17 cellular contexts compared by ENCODE assay signal in the genomic region with DNA sequence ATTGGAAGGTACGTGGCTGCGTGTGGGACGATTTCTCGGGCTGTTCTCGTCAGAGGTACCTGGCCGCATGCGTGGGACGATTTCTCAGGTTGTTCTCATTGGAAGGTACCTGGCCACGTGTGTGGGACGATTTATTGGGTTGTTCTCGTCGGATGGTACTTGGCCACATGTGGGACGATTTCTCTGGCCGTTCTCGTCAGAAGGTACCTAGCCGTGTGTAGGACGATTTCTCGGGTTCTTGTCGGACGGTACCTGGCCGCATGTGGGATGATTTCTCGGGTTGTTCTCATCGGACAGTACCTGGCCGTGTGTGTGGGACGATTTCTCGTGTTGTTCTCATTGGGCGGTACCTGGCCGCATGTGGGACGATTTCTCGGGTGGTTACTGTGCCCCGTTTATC. TPM values are rescaled to one million over a fixed set of nuclear protein-coding genes. Genes with fewer than 3 reads are reported as not detected.
DNase-seq lines count a peak whose midpoint lies in the region; ATAC-seq and TF ChIP-seq lines count a peak whose summit lies in the region.
"Had no signal": no experiment of that assay in that cellular context is flagged by ENCODE, and none has a peak within 500 bp of the region (broad histone marks: within the 10 kb centered on the region; RNA-seq: fewer than 3 reads in every experiment).

No MANE protein-coding gene starts in this region.

- no peak overlapping the region for H4K8ac ChIP-seq in IMR-90 (ENCODE audit: low read depth in 2 of 2, low read length in 2 of 2)

- H3K4me1 ChIP-seq in left ventricle myocardium inferior (no peaks in the 10 kb centered on the region), IMR-90 (ENCODE audit: control insufficient read depth, insufficient read depth, low read length) (no peaks in the 10 kb centered on the region), neural progenitor cell (no peaks in the 10 kb centered on the region)

- in situ Hi-C loops in IMR-90 (cut with MboI; ENCODE audit: low sequenced_read_pairs) = no loop called here

- H3K4me3 Mint-ChIP-seq in neural progenitor cell = peak overlapping the region; percentile 31
- H3K4me3 Mint-ChIP-seq: CD8-positive, alpha-beta memory T cell; GM23338 had no signal

- H2BK120ac ChIP-seq in IMR-90 (ENCODE audit: low read depth, low read length) = no peak overlapping the region

- H3K18ac ChIP-seq in IMR-90 (ENCODE audit: low read depth, low read length) = no peak overlapping the region

- no peaks in the 10 kb centered on the region for H4K20me1 ChIP-seq in IMR-90 (ENCODE audit: insufficient read depth, low read length)
- H4K20me1 ChIP-seq in neural progenitor cell (ENCODE audit: low read depth) = no peaks in the 10 kb centered on the region

- H3K79me1 ChIP-seq in IMR-90 (ENCODE audit: low read depth in 1 of 2, low read length in 2 of 2) = no peaks in the 10 kb centered on the region

- H3K27ac ChIP-seq in left ventricle myocardium inferior (replicated peaks) (no peak overlapping the region), IMR-90 (ENCODE audit: insufficient read depth, low read length) (no peak overlapping the region), neural progenitor cell (no peak overlapping the region)
- H3K27ac ChIP-seq: 22Rv1 had no signal

- WGBS in IMR-90 (ENCODE audit: extremely low coverage in 2 of 2, insufficient read length in 1 of 2), 2 experiments = 95% methylated on average over 18 of the region's 31 CpGs; no CpG with 5 or more reads in 1 of the 2 experiments

- H2BK5ac ChIP-seq in IMR-90 (ENCODE audit: low read depth, low read length, poor library complexity, severe bottlenecking) = no peak overlapping the region

- H3K9me3 ChIP-seq in left ventricle myocardium inferior (replicated peaks) (no peaks in the 10 kb centered on the region), IMR-90 (ENCODE audit: control insufficient read depth, insufficient read depth, low read length) (peaks cover 42% of the 10 kb centered on the region), neural progenitor cell (ENCODE audit: low read depth) (no peaks in the 10 kb centered on the region)

- TF ChIP-seq RAD21 in IMR-90 (IDR thresholded peaks at IDR 0.05; ENCODE audit: low read length) = no peak

- H3K27me3 ChIP-seq in left ventricle myocardium inferior (ENCODE audit: low read depth) (peaks cover 14% of the 10 kb centered on the region), IMR-90 (ENCODE audit: control insufficient read depth, insufficient read depth, low read length) (no peaks in the 10 kb centered on the region), neural progenitor cell (no peaks in the 10 kb centered on the region)

- H3K36me3 Mint-ChIP-seq in neural progenitor cell = peaks cover 16% of the 10 kb centered on the region
- H3K36me3 Mint-ChIP-seq: CD8-positive, alpha-beta memory T cell had no signal

- H3K9ac ChIP-seq in IMR-90 (ENCODE audit: low read depth, low read length) (no peak overlapping the region), neural progenitor cell (no peak overlapping the region)

- peaks cover 4% of the 10 kb centered on the region for H3K4me1 Mint-ChIP-seq in neural progenitor cell
- H3K4me1 Mint-ChIP-seq: CD8-positive, alpha-beta memory T cell; GM23338 had no signal

- H3K9me1 ChIP-seq in IMR-90 (ENCODE audit: insufficient read depth, low read length) = no peaks in the 10 kb centered on the region

- H3K79me2 ChIP-seq in neural progenitor cell (ENCODE audit: low read depth) = no peaks in the 10 kb centered on the region

- H3K4ac ChIP-seq in IMR-90 (ENCODE audit: low read depth, low read length) = no peak overlapping the region

- H3K27me3 Mint-ChIP-seq in neural progenitor cell (ENCODE audit: insufficient read depth, low read depth) = peaks cover 6% of the 10 kb centered on the region
- H3K27me3 Mint-ChIP-seq: CD8-positive, alpha-beta memory T cell had no signal

- no TSS peak for BruUV-seq in IMR-90 (replicated peaks; lab: Mats Ljungman, UMichigan)

- no peak for ATAC-seq in Right ventricle myocardium inferior
- no peak for ATAC-seq in IMR-90 (ENCODE audit: low read depth)
- ATAC-seq in GM19023 (IDR thresholded peaks at IDR 0.05; ENCODE audit: unreplicated experiment) = no peak
- no peak for ATAC-seq in GM18868 (IDR thresholded peaks at IDR 0.05; ENCODE audit: unreplicated experiment)
- ATAC-seq: GM12878, GM23338 had no signal

- peak; percentile 31 for DNase-seq in Right ventricle myocardium inferior (ENCODE audit: missing footprints)
- no peak for DNase-seq in left ventricle myocardium inferior
- no peak for DNase-seq in IMR-90
- no peak for DNase-seq in neural progenitor cell (ENCODE audit: low spot score)
- DNase-seq in NCI-H1105 treated with DMSO at 0.1 percent for 48 hours (lab: John Stamatoyannopoulos, UW) = no peak
- DNase-seq: CD8-positive, alpha-beta memory T cell; DMS 273 treated with DMSO at 0.1 percent for 48 hours; DMS79; H7 had no signal

- CTCF ChIA-PET in IMR-90 (lab: Yijun Ruan, JAX) = no interaction called here

- H4K5ac ChIP-seq in IMR-90 (ENCODE audit: low read depth, low read length) = no peak overlapping the region

- POLR2A ChIA-PET in IMR-90 (lab: Charles Lee; ENCODE audit: unreplicated experiment) = no interaction called here

- H3F3A ChIP-seq in neural progenitor cell (ENCODE audit: low read depth) = peaks cover 3% of the 10 kb centered on the region

- no peak overlapping the region for H3K4me2 ChIP-seq in IMR-90 (ENCODE audit: low read depth, low read length)
- no peak overlapping the region for H3K4me2 ChIP-seq in neural progenitor cell
- H3K4me2 ChIP-seq: GM23338 had no signal

- H3K9me3 Mint-ChIP-seq in neural progenitor cell = peaks cover 45% of the 10 kb centered on the region
- H3K9me3 Mint-ChIP-seq: CD8-positive, alpha-beta memory T cell had no signal

- no peak overlapping the region for H3K27ac Mint-ChIP-seq in neural progenitor cell
- H3K27ac Mint-ChIP-seq: CD8-positive, alpha-beta memory T cell; GM23338 had no signal

- no peak overlapping the region for H3K4me3 ChIP-seq in left ventricle myocardium inferior
- H3K4me3 ChIP-seq in IMR-90 (ENCODE audit: insufficient read depth, low read depth, low read length) = no peak overlapping the region
- no peak overlapping the region for H3K4me3 ChIP-seq in neural progenitor cell
- H3K4me3 ChIP-seq: GM12878, GM23338 had no signal

- no peak overlapping the region for H3K23ac ChIP-seq in IMR-90 (ENCODE audit: low read depth, low read length)

- H3K14ac ChIP-seq in IMR-90 (replicated peaks; ENCODE audit: low read depth, low read length) = no peak overlapping the region

- no peak overlapping the region for H4K91ac ChIP-seq in IMR-90 (ENCODE audit: insufficient read depth, low read depth, low read length)

- no peak overlapping the region for H2BK15ac ChIP-seq in IMR-90 (ENCODE audit: low read depth, low read length)

- H3K56ac ChIP-seq in IMR-90 (ENCODE audit: extremely low read depth, insufficient read depth, low read length) = no peak overlapping the region

- dilution Hi-C loops in IMR-90 (cut with HindIII; ENCODE audit: low sequenced_read_pairs, unreplicated experiment) = no loop called here

- no peak overlapping the region for H2BK20ac ChIP-seq in IMR-90 (ENCODE audit: low read depth, low read length)

- no peak overlapping the region for H2AK5ac ChIP-seq in IMR-90 (ENCODE audit: low read depth, low read length)

- TF ChIP-seq CTCF in left ventricle myocardium inferior (IDR thresholded peaks at IDR 0.05; ENCODE audit: borderline replicate concordance) = no peak
- no peak for TF ChIP-seq CTCF in IMR-90 (conservative IDR thresholded peaks at IDR 0.05; ENCODE audit: low read depth, low read length)
- TF ChIP-seq CTCF in neural progenitor cell (IDR thresholded peaks at IDR 0.05) = no peak

- H3K36me3 ChIP-seq in left ventricle myocardium inferior (no peaks in the 10 kb centered on the region), IMR-90 (ENCODE audit: control insufficient read depth, insufficient read depth, low read length) (no peaks in the 10 kb centered on the region), neural progenitor cell (no peaks in the 10 kb centered on the region)

- no peak for TF ChIP-seq POLR2A in IMR-90 (IDR thresholded peaks at IDR 0.05; ENCODE audit: low read depth, low read length)

- intact Hi-C loops in Right ventricle myocardium inferior (cut with DNase I) (no loop called here), left ventricle myocardium inferior (cut with micrococcal nuclease) (no loop called here), IMR-90 (cut with micrococcal nuclease) (no loop called here)

- no peak overlapping the region for H2AFZ ChIP-seq in IMR-90 (replicated peaks; ENCODE audit: low read length, poor library complexity)
- no peak overlapping the region for H2AFZ ChIP-seq in neural progenitor cell (replicated peaks)
- H2AFZ ChIP-seq: GM23338 had no signal

- peak overlapping the region; percentile 24 for H2AK9ac ChIP-seq in IMR-90 (replicated peaks; ENCODE audit: low read depth, low read length, poor library complexity)

TF ChIP-seq in IMR-90, 13 proteins besides CTCF, POLR2A, EP300 and RAD21:
- no peak for TF ChIP-seq CEBPB (IDR thresholded peaks at IDR 0.05; ENCODE audit: low read depth, low read length)
- TF ChIP-seq SMC3 (IDR thresholded peaks at IDR 0.05; ENCODE audit: low read depth, low read length) = no peak
- no peak for TF ChIP-seq RFX5 (IDR thresholded peaks at IDR 0.05; ENCODE audit: low read depth, low read length)
- no peak for TF ChIP-seq FOS (IDR thresholded peaks at IDR 0.05; ENCODE audit: low read depth, low read length)
- TF ChIP-seq NFE2L2 (IDR thresholded peaks at IDR 0.05; ENCODE audit: low read depth, low read length) = no peak
- TF ChIP-seq MAZ (IDR thresholded peaks at IDR 0.05; ENCODE audit: borderline replicate concordance, low read depth, low read length) = no peak
- no peak for TF ChIP-seq BHLHE40 (IDR thresholded peaks at IDR 0.05; ENCODE audit: low read depth, low read length)
- no peak for TF ChIP-seq MAFK (IDR thresholded peaks at IDR 0.05; ENCODE audit: low read depth, low read length)
- TF ChIP-seq MXI1 (IDR thresholded peaks at IDR 0.05; ENCODE audit: borderline replicate concordance, low read depth, low read length) = no peak
- TF ChIP-seq, protein P1, sequence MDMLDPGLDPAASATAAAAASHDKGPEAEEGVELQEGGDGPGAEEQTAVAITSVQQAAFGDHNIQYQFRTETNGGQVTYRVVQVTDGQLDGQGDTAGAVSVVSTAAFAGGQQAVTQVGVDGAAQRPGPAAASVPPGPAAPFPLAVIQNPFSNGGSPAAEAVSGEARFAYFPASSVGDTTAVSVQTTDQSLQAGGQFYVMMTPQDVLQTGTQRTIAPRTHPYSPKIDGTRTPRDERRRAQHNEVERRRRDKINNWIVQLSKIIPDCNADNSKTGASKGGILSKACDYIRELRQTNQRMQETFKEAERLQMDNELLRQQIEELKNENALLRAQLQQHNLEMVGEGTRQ (IDR thresholded peaks at IDR 0.05; ENCODE audit: low read depth, low read length) = no peak
- no peak for TF ChIP-seq RCOR1 (IDR thresholded peaks at IDR 0.05; ENCODE audit: insufficient replicate concordance, low read length)
TF ChIP-seq in IMR-90: peak in this region for 0.

RNA-seq across cellular contexts. Expression of a gene that starts 50.1 kb away (rescaled TPM):
- total RNA-seq in Right ventricle myocardium inferior (not detected), left ventricle myocardium inferior (not detected), IMR-90 (2012; rRNA removed) (not detected in 2 replicates), neural progenitor cell (ENCODE audit: low replicate concordance) (not detected in 2 replicates)
- polyA plus RNA-seq in IMR-90 (2012; rRNA removed) = not detected in 2 replicates
- not detected in 2 replicates for polyA plus RNA-seq in IMR-90 (2012; cell fraction: cytosol; rRNA removed)
- not detected in 2 replicates for polyA plus RNA-seq in IMR-90 (2012; cell fraction: nucleus; rRNA removed; ENCODE audit: low replicate concordance)
- total RNA-seq: A673; CD8-positive, alpha-beta memory T cell; GM12878; GM23338; H7; HT-29 had no signal
- polyA plus RNA-seq: BJ; CD8-positive, alpha-beta memory T cell; GM12878 had no signal
